In genomic region chr18:62189208-62189607, GRCh38 we compare ENCODE assay signal across 8 cellular contexts. TPM values are rescaled to one million over a fixed set of nuclear protein-coding genes. Genes with fewer than 3 reads are reported as not detected.
DNase-seq lines count a peak whose midpoint lies in the region; ATAC-seq and TF ChIP-seq lines count a peak whose summit lies in the region.

No MANE protein-coding gene starts in this region.

- H3K4me2 ChIP-seq in DND-41 (ENCODE audit: insufficient read depth, low read length) = peak overlapping the region; percentile 87

- peaks cover 30% of the 10 kb centered on the region for H4K20me1 ChIP-seq in DND-41 (ENCODE audit: insufficient read depth, low read length)

- H3K36me3 ChIP-seq in DND-41 (ENCODE audit: insufficient read depth, low read length) (no peaks in the 10 kb centered on the region; the same call in 1 of the 2 replicates), left lung (no peaks in the 10 kb centered on the region)

- TF ChIP-seq CTCF in DND-41 (IDR thresholded peaks at IDR 0.05; ENCODE audit: borderline replicate concordance, extremely low read depth, low read length, poor library complexity, severe bottlenecking) (no peak), NB4 (IDR thresholded peaks at IDR 0.05; ENCODE audit: low read depth, low read length) (no peak), dorsolateral prefrontal cortex (IDR thresholded peaks at IDR 0.05 in 54 of 56, conservative IDR thresholded peaks at IDR 0.05 in 2 of 56; ENCODE audit: low read depth in 1 of 56, partially characterized antibody in 56 of 56) (no peak), neural crest cell (conservative IDR thresholded peaks at IDR 0.05) (no peak), left lung (IDR thresholded peaks at IDR 0.05) (no peak)

- H3K9ac ChIP-seq in DND-41 (ENCODE audit: low read depth, low read length) = peak overlapping the region; percentile 87

- H3K27ac Mint-ChIP-seq in neural crest cell (ENCODE audit: unreplicated experiment) = no peak overlapping the region

- no peak for TF ChIP-seq POLR2A in NB4 (IDR thresholded peaks at IDR 0.05; ENCODE audit: extremely low read depth, insufficient read length)

- no peaks in the 10 kb centered on the region for H3K27me3 Mint-ChIP-seq in neural crest cell (ENCODE audit: low read depth)

- peaks cover 47% of the 10 kb centered on the region for H3K4me1 Mint-ChIP-seq in neural crest cell

- no peak overlapping the region for H3K27ac ChIP-seq in DND-41 (ENCODE audit: low read length)
- no peak overlapping the region for H3K27ac ChIP-seq in dorsolateral prefrontal cortex
- H3K27ac ChIP-seq in left lung = no peak overlapping the region
- no peak overlapping the region for H3K27ac ChIP-seq in substantia nigra (ENCODE audit: low read depth, low read length, poor library complexity, severe bottlenecking)

- H3K4me3 ChIP-seq in DND-41 (ENCODE audit: low read depth in 1 of 2, low read length in 2 of 2) (peak overlapping the region; percentile 80 to 90; a peak in 2 of 4 replicates), NB4 (ENCODE audit: low read depth, low read length) (peak overlapping the region; percentile 80), dorsolateral prefrontal cortex (peak overlapping the region in 58 of 59 donors; percentile 67 to 100 (median 95)), left lung (peak overlapping the region in 1 of 2 donors; percentile 82)

- no peaks in the 10 kb centered on the region for H3K27me3 ChIP-seq in DND-41 (ENCODE audit: insufficient read depth, low read length, poor library complexity)
- H3K27me3 ChIP-seq in dorsolateral prefrontal cortex = no peaks in the 10 kb centered on the region
- H3K27me3 ChIP-seq in left lung = no peaks in the 10 kb centered on the region

- DNase-seq in DND-41 = no peak
- no peak for DNase-seq in NB4 (ENCODE audit: low read depth)
- DNase-seq in dorsolateral prefrontal cortex = no peak
- DNase-seq in neural crest cell (ENCODE audit: low read depth, low spot score) = no peak
- DNase-seq in left lung = no peak
- no peak for DNase-seq in substantia nigra (lab: John Stamatoyannopoulos, UW)
- no peak for DNase-seq in NCI-H524 (lab: John Stamatoyannopoulos, UW)

- H3K79me2 ChIP-seq in DND-41 (ENCODE audit: insufficient read depth, low read length) = peaks cover 95% of the 10 kb centered on the region

- peaks cover 26% of the 10 kb centered on the region for H3K36me3 Mint-ChIP-seq in neural crest cell (ENCODE audit: low read depth)

- H2AFZ ChIP-seq in DND-41 (ENCODE audit: low read depth, low read length) = no peak overlapping the region

- no peaks in the 10 kb centered on the region for H3K9me3 ChIP-seq in DND-41 (ENCODE audit: insufficient read depth, low read length, severe bottlenecking)
- no peaks in the 10 kb centered on the region for H3K9me3 ChIP-seq in left lung

- H3K4me3 Mint-ChIP-seq in neural crest cell = peak overlapping the region; percentile 95

- ATAC-seq in DND-41 (ENCODE audit: insufficient read depth, low read depth) = no peak
- no peak for ATAC-seq in left lung
- no peak for ATAC-seq in GM18520 (IDR thresholded peaks at IDR 0.05; ENCODE audit: unreplicated experiment)

- H3K4me1 ChIP-seq in DND-41 (ENCODE audit: insufficient read depth, low read length) (peaks cover 61% of the 10 kb centered on the region), left lung (peaks cover 14 to 70% of the 10 kb centered on the region in 2 donors)

- peaks cover 3% of the 10 kb centered on the region for H3K9me3 Mint-ChIP-seq in neural crest cell

- intact Hi-C loops in dorsolateral prefrontal cortex (cut with DNase I) (loop anchor here (5.0 to 10.0 kb wide), 4 partner anchors 58 to 886 kb away; partner anchors contain the start of genes PHLPP1 (in 1 of the 2) and ZCCHC2 (in 1 of the 2)), left lung (cut with DNase I) (loop anchor here in 1 of 2 donors (10.0 kb wide), 1 partner anchor 56 kb away; no protein-coding TSS in a partner anchor)

RNA-seq across cellular contexts. Expression of gene RELCH, which starts 2.2 kb away (rescaled TPM):
- total RNA-seq in dorsolateral prefrontal cortex (10 to 100 TPM; 44.0 to 88.4 (median 63.7) TPM), neural crest cell (21.2 and 22.4 TPM in 2 replicates), left lung (10 to 100 TPM; 23.8 to 32.6 TPM)

RNA-seq across cellular contexts. Expression of gene PIGN, which starts 2.4 kb away (rescaled TPM):
- total RNA-seq in dorsolateral prefrontal cortex (10 to 100 TPM; 21.1 to 43.5 (median 31.0) TPM), neural crest cell (23.2 and 24.1 TPM in 2 replicates), left lung (10 to 100 TPM; 28.9 to 31.4 TPM)
